In genomic region chr19:22519152-22519551, GRCh38 we compare ENCODE assay signal across 5 cellular contexts.
"Had no signal": no experiment of that assay in that cellular context is flagged by ENCODE, and none has a peak within 500 bp of the region (broad histone marks: within the 10 kb centered on the region; RNA-seq: fewer than 3 reads in every experiment).

No MANE protein-coding gene starts in this region.

- H3K27ac ChIP-seq: HL-60 had no signal

- H3K27me3 Mint-ChIP-seq: IgD-negative memory B cell had no signal

- H3K4me1 Mint-ChIP-seq: IgD-negative memory B cell had no signal

- DNase-seq: IMR-90 had no signal

- H3K27ac Mint-ChIP-seq: IgD-negative memory B cell had no signal

- H3K4me3 ChIP-seq: K562 had no signal

- ATAC-seq: HepG2, K562 had no signal

- H3K36me3 Mint-ChIP-seq: IgD-negative memory B cell had no signal

- H3K4me3 Mint-ChIP-seq: IgD-negative memory B cell had no signal
